In the genomic region with DNA sequence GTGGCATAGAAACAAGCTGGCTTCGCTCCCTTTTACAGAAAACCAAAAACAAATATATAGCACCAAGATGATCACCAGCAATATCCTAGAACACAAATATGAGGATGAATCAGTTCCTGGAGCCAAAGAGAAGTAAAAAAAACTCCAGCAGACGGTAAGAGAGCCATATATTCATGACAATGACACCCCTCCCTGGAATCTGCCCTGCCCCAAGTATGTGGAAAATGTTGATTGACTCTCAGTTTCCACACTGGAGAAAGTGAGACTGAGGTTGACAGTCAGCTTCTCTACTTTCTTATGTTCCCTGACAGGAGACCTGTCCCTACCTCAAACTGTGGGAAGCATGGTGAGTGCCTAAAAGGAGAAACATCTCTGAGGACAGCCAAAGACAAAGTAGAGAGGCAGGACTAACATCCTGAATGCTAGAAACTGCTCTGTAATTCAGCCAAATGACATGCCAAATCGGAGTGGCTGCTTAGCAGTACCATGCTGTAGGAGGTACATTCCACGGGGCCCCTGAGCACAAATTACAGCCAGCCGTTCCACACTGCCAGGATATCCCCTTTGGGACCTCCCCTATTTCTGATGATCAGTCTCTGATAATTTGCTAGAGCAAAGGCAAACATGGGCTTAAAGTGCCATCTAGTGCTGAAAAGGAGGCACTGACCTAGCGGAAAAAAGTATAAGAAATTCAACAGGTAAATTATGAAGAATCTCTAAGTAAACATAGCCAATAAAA, we compare ENCODE assay signal across 10 cellular contexts.
DNase-seq lines count a peak whose midpoint lies in the region; ATAC-seq and TF ChIP-seq lines count a peak whose summit lies in the region.
"Had no signal": no experiment of that assay in that cellular context is flagged by ENCODE, and none has a peak within 500 bp of the region (broad histone marks: within the 10 kb centered on the region; RNA-seq: fewer than 3 reads in every experiment).

No MANE protein-coding gene starts in this region.

- TF ChIP-seq CTCF in Calu3 (IDR thresholded peaks at IDR 0.05; ENCODE audit: unreplicated experiment) (no peak), upper lobe of right lung (IDR thresholded peaks at IDR 0.05) (no peak)

- ATAC-seq in activated CD4-positive, CD25-positive, alpha-beta regulatory T cell treated with anti-CD3 and anti-CD28 coated beads, Interleukin-2, amount 50 U/mL, for 24 hours: no peak
- no peak for ATAC-seq in upper lobe of right lung

- H3K9ac ChIP-seq in adipocyte (ENCODE audit: low read length): peak overlapping the region; percentile 16

- peaks cover 26% of the 10 kb centered on the region for H3K9me3 ChIP-seq in adipocyte (ENCODE audit: control insufficient read depth, low read length)
- H3K9me3 ChIP-seq in upper lobe of right lung: no peaks in the 10 kb centered on the region

- H3K4me3 ChIP-seq in adipocyte (ENCODE audit: low read length) (peak overlapping the region; percentile 57), upper lobe of right lung (no peak overlapping the region)
- H3K4me3 ChIP-seq: esophagus squamous epithelium had no signal

- DNase-seq in EL (peak; percentile 93), KBM-7 (peak; percentile 38), adipocyte (ENCODE audit: low read depth) (peak; percentile 24), myocyte (ENCODE audit: low read depth) (peak; percentile 39), Calu3 (no peak), inferior parietal cortex (ENCODE audit: extremely low spot score) (no peak), upper lobe of right lung (no peak)
- DNase-seq: esophagus squamous epithelium; stimulated activated CD4-positive, alpha-beta T cell treated with anti-CD3 and anti-CD28 coated beads, Interleukin-4, amount 100 ng/mL, for 4 hours had no signal

- H3K27ac Mint-ChIP-seq in Calu3 (ENCODE audit: unreplicated experiment): no peak overlapping the region

- in situ Hi-C loops in KBM-7 (cut with MboI; ENCODE audit: low pct_unique_long_range_greater_than_20kb, low sequenced_read_pairs): no loop called here

- H3K4me1 ChIP-seq in adipocyte (ENCODE audit: control insufficient read depth, insufficient read depth, low read length): no peaks in the 10 kb centered on the region
- no peaks in the 10 kb centered on the region for H3K4me1 ChIP-seq in upper lobe of right lung
- H3K4me1 ChIP-seq: esophagus squamous epithelium had no signal

- no peak overlapping the region for H3K4me3 Mint-ChIP-seq in Calu3 (ENCODE audit: low read depth, unreplicated experiment)

- peaks cover 13% of the 10 kb centered on the region for H3K9me3 Mint-ChIP-seq in Calu3 (ENCODE audit: low read depth, unreplicated experiment)

- no peaks in the 10 kb centered on the region for H3K36me3 Mint-ChIP-seq in Calu3 (ENCODE audit: insufficient read depth, unreplicated experiment)

- H3K27me3 ChIP-seq in adipocyte (replicated peaks; ENCODE audit: control insufficient read depth, insufficient read depth, low read length): no peaks in the 10 kb centered on the region
- H3K27me3 ChIP-seq in upper lobe of right lung: no peaks in the 10 kb centered on the region
- H3K27me3 ChIP-seq: esophagus squamous epithelium had no signal

- no TSS peak for BruUV-seq in Calu3 (replicated peaks; lab: Mats Ljungman, UMichigan)

- no peaks in the 10 kb centered on the region for H3K27me3 Mint-ChIP-seq in Calu3 (ENCODE audit: unreplicated experiment)

- intact Hi-C loops in Calu3 (cut with micrococcal nuclease; ENCODE audit: unreplicated experiment): no loop called here
- intact Hi-C loops in upper lobe of right lung (cut with DNase I): no loop called here

- CTCF ChIA-PET in Calu3 (lab: Charles Lee): interaction anchor here (1.0 kb wide), 1 partner anchor 420 kb away, joined by 3 read pairs; no protein-coding TSS in a partner anchor

- H3K4me1 Mint-ChIP-seq in Calu3 (ENCODE audit: low read depth, unreplicated experiment): no peaks in the 10 kb centered on the region

- H3K36me3 ChIP-seq in adipocyte (ENCODE audit: control insufficient read depth, insufficient read depth, low read length, severe bottlenecking): no peaks in the 10 kb centered on the region
- no peaks in the 10 kb centered on the region for H3K36me3 ChIP-seq in upper lobe of right lung
- H3K36me3 ChIP-seq: esophagus squamous epithelium had no signal

- no peak overlapping the region for H3K27ac ChIP-seq in upper lobe of right lung
- H3K27ac ChIP-seq: esophagus squamous epithelium had no signal

Comparison
In these comparisons a context has a peak if more than half of its experiments do, and no peak if none do; other contexts are left out.
1. DNase-seq: peak in EL (single experiment), KBM-7 (single experiment), adipocyte (single experiment) and myocyte (single experiment); none in Calu3 (single experiment), inferior parietal cortex (single experiment) and upper lobe of right lung (single experiment).